23 cellular contexts compared by ENCODE assay signal in the genomic region with DNA sequence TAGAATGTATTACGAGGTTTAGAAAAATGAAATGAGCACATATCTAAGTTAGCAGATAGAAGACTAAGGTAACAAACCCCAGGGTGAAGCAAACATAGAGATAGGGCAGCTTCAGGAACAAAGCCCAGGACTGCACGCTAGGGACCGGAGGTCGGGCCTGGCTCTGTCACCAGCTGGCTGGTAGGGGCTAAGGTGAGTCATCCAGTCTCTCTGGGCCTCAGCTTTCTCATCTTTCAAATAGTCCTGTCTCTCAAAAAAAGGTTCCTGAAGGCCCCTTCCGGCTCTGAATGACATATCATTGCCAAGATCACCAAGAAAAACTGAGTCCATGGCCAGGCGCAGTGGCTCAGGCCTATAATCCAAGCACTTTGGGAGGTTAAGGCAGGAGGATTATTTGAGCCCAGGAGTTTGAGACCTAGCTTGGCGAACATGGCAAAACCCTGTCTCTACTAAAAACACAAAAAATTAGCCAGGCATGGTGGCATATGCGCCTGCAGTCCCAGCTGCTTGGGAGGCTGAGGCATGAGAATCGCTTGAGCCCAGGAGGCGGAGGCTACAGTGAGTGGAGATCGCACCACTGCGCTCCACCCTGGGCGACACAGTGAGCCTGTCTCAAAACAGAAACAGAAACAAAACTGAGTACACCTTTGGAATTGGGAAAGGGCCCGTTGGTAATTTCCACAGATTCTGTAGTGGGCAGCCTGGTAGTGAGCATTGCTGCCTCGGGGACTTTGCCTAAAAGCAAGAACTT. TPM values are rescaled to one million over a fixed set of nuclear protein-coding genes. Genes with fewer than 3 reads are reported as not detected.
"Had no signal": no experiment of that assay in that cellular context is flagged by ENCODE, and none has a peak within 500 bp of the region (broad histone marks: within the 10 kb centered on the region; RNA-seq: fewer than 3 reads in every experiment).

No MANE protein-coding gene starts in this region.

- H3K27ac ChIP-seq: foreskin keratinocyte, neural progenitor cell, pancreas, testis, tibial nerve, upper lobe of right lung had no signal

- H2AFZ ChIP-seq: neural progenitor cell had no signal

- H3K36me3 ChIP-seq: neural progenitor cell, pancreas, tibial nerve, upper lobe of right lung had no signal

- H3K9me3 ChIP-seq: pancreas, testis, tibial nerve, upper lobe of right lung had no signal

- H3K4me3 Mint-ChIP-seq: natural killer cell treated with Interleukin-12 subunit alpha and Interleukin-12 subunit beta and Interleukin-15 and Interleukin-18, amount 100 ng/mL, for 72 hours; neural progenitor cell; stimulated activated naive B cell treated with anti-CD40 and anti-IgM and Interleukin-4, amounts not matched to agents 10 μg/mL and 1 μg/mL and 100 μg/mL, for 72 hours; stimulated activated naive CD8-positive, alpha-beta T cell treated with anti-CD3 and anti-CD28 coated beads, Interleukin-15, amount 100 ng/mL, for 72 hours had no signal

- H3K4me3 ChIP-seq: lung, neural progenitor cell, pancreas, testis, tibial nerve, upper lobe of right lung had no signal

- H3K27ac Mint-ChIP-seq: natural killer cell treated with Interleukin-12 subunit alpha and Interleukin-12 subunit beta and Interleukin-15 and Interleukin-18, amount 100 ng/mL, for 72 hours; neural progenitor cell; stimulated activated naive B cell treated with anti-CD40 and anti-IgM and Interleukin-4, amounts not matched to agents 10 μg/mL and 1 μg/mL and 100 μg/mL, for 72 hours had no signal

- H3K9me3 Mint-ChIP-seq: natural killer cell treated with Interleukin-12 subunit alpha and Interleukin-12 subunit beta and Interleukin-15 and Interleukin-18, amount 100 ng/mL, for 72 hours; neural progenitor cell; stimulated activated naive B cell treated with anti-CD40 and anti-IgM and Interleukin-4, amounts not matched to agents 10 μg/mL and 1 μg/mL and 100 μg/mL, for 72 hours; stimulated activated naive CD8-positive, alpha-beta T cell treated with anti-CD3 and anti-CD28 coated beads, Interleukin-15, amount 100 ng/mL, for 72 hours had no signal

- ATAC-seq: foreskin keratinocyte; left colon; left ventricle myocardium superior; pancreas; right cardiac atrium; stimulated activated naive B cell treated with anti-CD40 and anti-IgM and Interleukin-4, amounts not matched to agents 10 μg/mL and 1 μg/mL and 100 μg/mL, for 72 hours; stimulated activated naive CD8-positive, alpha-beta T cell treated with anti-CD3 and anti-CD28 coated beads, Interleukin-15, amount 100 ng/mL, for 72 hours; upper lobe of right lung had no signal

- H3K4me1 ChIP-seq: foreskin keratinocyte, neural progenitor cell, pancreas, testis, tibial nerve, upper lobe of right lung had no signal

- H3K27me3 Mint-ChIP-seq: progenitor cell of endocrine pancreas had no signal

- H3K27me3 ChIP-seq: foreskin keratinocyte, neural progenitor cell, pancreas, testis, tibial nerve, upper lobe of right lung had no signal

- H3K4me2 ChIP-seq: neural progenitor cell had no signal

- FAIRE-seq: pancreas had no signal

- H3K36me3 Mint-ChIP-seq: natural killer cell treated with Interleukin-12 subunit alpha and Interleukin-12 subunit beta and Interleukin-15 and Interleukin-18, amount 100 ng/mL, for 72 hours; neural progenitor cell; stimulated activated naive B cell treated with anti-CD40 and anti-IgM and Interleukin-4, amounts not matched to agents 10 μg/mL and 1 μg/mL and 100 μg/mL, for 72 hours had no signal

- H3K9ac ChIP-seq: neural progenitor cell had no signal

- H3K4me1 Mint-ChIP-seq: neural progenitor cell; stimulated activated naive B cell treated with anti-CD40 and anti-IgM and Interleukin-4, amounts not matched to agents 10 μg/mL and 1 μg/mL and 100 μg/mL, for 72 hours; stimulated activated naive CD8-positive, alpha-beta T cell treated with anti-CD3 and anti-CD28 coated beads, Interleukin-15, amount 100 ng/mL, for 72 hours had no signal

- DNase-seq: effector memory CD4-positive, alpha-beta T cell; foreskin keratinocyte; left colon; left ventricle myocardium superior; mesenchymal stem cell; midbrain; occipital lobe; pancreas; right cardiac atrium; stimulated activated CD4-positive, alpha-beta T cell treated with anti-CD3 and anti-CD28 coated beads, Interleukin-15, amount 100 ng/mL, for 24 hours; stimulated activated CD4-positive, alpha-beta T cell treated with anti-CD3 and anti-CD28 coated beads, Interleukin-1b, Interleukin-23, amount 100 ng/mL, for 48 hours; stimulated activated CD4-positive, alpha-beta T cell treated with anti-CD3 and anti-CD28 coated beads, Interleukin-4, amount 100 ng/mL, for 4 hours; stimulated activated naive B cell treated with anti-CD40 and anti-IgM and Interleukin-4, amounts not matched to agents 10 μg/mL and 1 μg/mL and 100 μg/mL, for 72 hours; stimulated activated naive CD8-positive, alpha-beta T cell treated with anti-CD3 and anti-CD28 coated beads, Interleukin-15, amount 100 ng/mL, for 72 hours; testis; upper lobe of right lung had no signal

RNA-seq across cellular contexts. Expression of a gene that starts 26.0 kb away (rescaled TPM):
- total RNA-seq: epithelial cell of proximal tubule; foreskin keratinocyte; kidney epithelial cell; natural killer cell treated with Interleukin-12 subunit alpha and Interleukin-12 subunit beta and Interleukin-15 and Interleukin-18, amount 100 ng/mL, for 72 hours had no signal
- polyA plus RNA-seq: foreskin keratinocyte had no signal
